8 cellular contexts compared by ENCODE assay signal in genomic region chr17:83205387-83206035, GRCh38.
DNase-seq lines count a peak whose midpoint lies in the region; ATAC-seq and TF ChIP-seq lines count a peak whose summit lies in the region.
"Not testable (repeated sequence)": the region's sequence is repeated elsewhere in the genome, so short reads cannot be mapped to it uniquely, and the experiment has no call there.

No MANE protein-coding gene starts in this region.

- BruUV-seq in mammary epithelial cell (replicated peaks; lab: Mats Ljungman, UMichigan) = not testable (repeated sequence)

- in situ Hi-C loops in mammary epithelial cell (cut with MboI; ENCODE audit: low sequenced_read_pairs in 2 of 2) = not testable (repeated sequence)

- no CpG with 5 or more reads among the region's 50 CpGs for WGBS in mammary epithelial cell (ENCODE audit: low coverage, missing lambda C conversion rate)

- peak; percentile 6 to 31 for TF ChIP-seq CTCF in mammary epithelial cell (conservative IDR thresholded peaks at IDR 0.05 in 1 of 2, IDR thresholded peaks at IDR 0.05 in 1 of 2; ENCODE audit: extremely low read depth in 1 of 2, insufficient read depth in 1 of 2, low read depth in 1 of 2, low read length in 2 of 2)
- TF ChIP-seq CTCF in left ventricle myocardium inferior (IDR thresholded peaks at IDR 0.05; ENCODE audit: borderline replicate concordance) = peak; percentile 73
- TF ChIP-seq CTCF in neutrophil (IDR thresholded peaks at IDR 0.05) = peak; percentile 94

- H3K4me3 ChIP-seq in CD8-positive, alpha-beta memory T cell (ENCODE audit: low read length); Karpas-422 (ENCODE audit: low read length); mammary epithelial cell (replicated peaks in 1 of 3; ENCODE audit: insufficient read depth in 1 of 3, low read depth in 2 of 3, low read length in 3 of 3); left ventricle myocardium inferior; neutrophil (ENCODE audit: low read depth in 1 of 2, low read length in 1 of 2): not testable (repeated sequence)

- ATAC-seq in stimulated activated effector memory CD8-positive, alpha-beta T cell treated with anti-CD3 and anti-CD28 coated beads, Interleukin-12 subunit alpha, Interleukin-12 subunit beta, amount 100 ng/mL, for 72 hours = not testable (repeated sequence)

- H3K27me3 Mint-ChIP-seq in CD8-positive, alpha-beta memory T cell = not testable (repeated sequence)

- H3K4me3 Mint-ChIP-seq in CD8-positive, alpha-beta memory T cell = peak overlapping the region in 2 of 7 donors; percentile 4 to 20
- not testable (repeated sequence) for H3K4me3 Mint-ChIP-seq in stimulated activated effector memory CD8-positive, alpha-beta T cell treated with anti-CD3 and anti-CD28 coated beads, Interleukin-12 subunit alpha, Interleukin-12 subunit beta, amount 100 ng/mL, for 72 hours

- H3K4me1 ChIP-seq in CD8-positive, alpha-beta memory T cell (ENCODE audit: insufficient read depth, low read length) = peaks cover 13% of the 10 kb centered on the region
- H3K4me1 ChIP-seq in Karpas-422 (ENCODE audit: low read length); mammary epithelial cell (ENCODE audit: insufficient read depth, low read length): not testable (repeated sequence)
- H3K4me1 ChIP-seq in left ventricle myocardium inferior = peaks cover 36% of the 10 kb centered on the region
- peaks cover 38 to 39% of the 10 kb centered on the region in 2 experiments for H3K4me1 ChIP-seq in neutrophil (ENCODE audit: control insufficient read depth in 1 of 2, insufficient read depth in 1 of 2, low read depth in 1 of 2, low read length in 1 of 2)

- DNase-seq in CD8-positive, alpha-beta memory T cell = peak; percentile 55 to 81 (median 73)
- DNase-seq in Karpas-422 (peak; percentile 78), SKM-1 treated with dmso at 0.1 percent for 144 hours (lab: John Stamatoyannopoulos, UW; ENCODE audit: unreplicated experiment) (peak; percentile 26), activated T-cell treated with anti-CD3 and anti-CD28 coated beads for 24 hours (ENCODE audit: low read depth) (peak; percentile 50), left ventricle myocardium inferior (peak; percentile 54)
- not testable (repeated sequence) for DNase-seq in mammary epithelial cell
- peak; percentile 83 to 92 for DNase-seq in stimulated activated effector memory CD8-positive, alpha-beta T cell treated with anti-CD3 and anti-CD28 coated beads, Interleukin-12 subunit alpha, Interleukin-12 subunit beta, amount 100 ng/mL, for 72 hours (ENCODE audit: low spot score in 2 of 2)

- not testable (repeated sequence) for H3K9me3 Mint-ChIP-seq in CD8-positive, alpha-beta memory T cell; stimulated activated effector memory CD8-positive, alpha-beta T cell treated with anti-CD3 and anti-CD28 coated beads, Interleukin-12 subunit alpha, Interleukin-12 subunit beta, amount 100 ng/mL, for 72 hours

- not testable (repeated sequence) for H3K27ac ChIP-seq in CD8-positive, alpha-beta memory T cell (ENCODE audit: low read depth, low read length); Karpas-422 (ENCODE audit: low read length); mammary epithelial cell (ENCODE audit: insufficient read depth, low read depth, low read length); left ventricle myocardium inferior (replicated peaks)
- peak overlapping the region; percentile 6 for H3K27ac ChIP-seq in neutrophil

- not testable (repeated sequence) for H4K20me1 ChIP-seq in Karpas-422 (ENCODE audit: insufficient read depth, low read depth, low read length); mammary epithelial cell (ENCODE audit: insufficient read depth, low read length)

- H3K36me3 Mint-ChIP-seq in CD8-positive, alpha-beta memory T cell; stimulated activated effector memory CD8-positive, alpha-beta T cell treated with anti-CD3 and anti-CD28 coated beads, Interleukin-12 subunit alpha, Interleukin-12 subunit beta, amount 100 ng/mL, for 72 hours: not testable (repeated sequence)

- dilution Hi-C loops in mammary epithelial cell (cut with HindIII; ENCODE audit: low sequenced_read_pairs) = not testable (repeated sequence)

- H3K9me2 ChIP-seq in Karpas-422 (replicated peaks; ENCODE audit: insufficient read depth, low read length) = not testable (repeated sequence)

- CTCF ChIA-PET in CD8-positive, alpha-beta memory T cell (lab: Charles Lee); mammary epithelial cell (lab: Charles Lee; ENCODE audit: low non-redundant PET): not testable (repeated sequence)

- not testable (repeated sequence) for H3K9ac ChIP-seq in Karpas-422 (ENCODE audit: low read length); mammary epithelial cell (ENCODE audit: insufficient read depth, low read length)

- H3K79me2 ChIP-seq in Karpas-422 (ENCODE audit: low read length); mammary epithelial cell (ENCODE audit: insufficient read depth, low read length): not testable (repeated sequence)

- H3K4me1 Mint-ChIP-seq in CD8-positive, alpha-beta memory T cell = peaks cover 13 to 31% (median 23%) of the 10 kb centered on the region in 3 donors
- H3K4me1 Mint-ChIP-seq in stimulated activated effector memory CD8-positive, alpha-beta T cell treated with anti-CD3 and anti-CD28 coated beads, Interleukin-12 subunit alpha, Interleukin-12 subunit beta, amount 100 ng/mL, for 72 hours = peaks cover 51% of the 10 kb centered on the region

- not testable (repeated sequence) for H3K9me3 ChIP-seq in CD8-positive, alpha-beta memory T cell (ENCODE audit: low read length); Karpas-422 (ENCODE audit: low read length); mammary epithelial cell (replicated peaks; ENCODE audit: insufficient read depth, low read length); left ventricle myocardium inferior (replicated peaks); neutrophil

- not testable (repeated sequence) for H3K36me3 ChIP-seq in CD8-positive, alpha-beta memory T cell (ENCODE audit: insufficient read depth, low read length); Karpas-422 (ENCODE audit: insufficient read depth, low read length); mammary epithelial cell (ENCODE audit: insufficient read depth, low read length); left ventricle myocardium inferior; neutrophil

- not testable (repeated sequence) for H3K27me3 ChIP-seq in CD8-positive, alpha-beta memory T cell (ENCODE audit: insufficient read depth, low read length, poor library complexity, severe bottlenecking); Karpas-422 (ENCODE audit: low read length); mammary epithelial cell (ENCODE audit: insufficient read depth, low read length); left ventricle myocardium inferior (ENCODE audit: low read depth); neutrophil

- H3K4me2 ChIP-seq in Karpas-422 (ENCODE audit: low read depth, low read length, poor library complexity, severe bottlenecking); mammary epithelial cell (ENCODE audit: insufficient read depth, low read depth, low read length): not testable (repeated sequence)

- intact Hi-C loops in mammary epithelial cell (cut with micrococcal nuclease); left ventricle myocardium inferior (cut with micrococcal nuclease): not testable (repeated sequence)

- H3K27ac Mint-ChIP-seq in CD8-positive, alpha-beta memory T cell = peak overlapping the region in 5 of 8 donors; percentile 36 to 90 (median 45)
- peak overlapping the region; percentile 21 for H3K27ac Mint-ChIP-seq in stimulated activated effector memory CD8-positive, alpha-beta T cell treated with anti-CD3 and anti-CD28 coated beads, Interleukin-12 subunit alpha, Interleukin-12 subunit beta, amount 100 ng/mL, for 72 hours

- not testable (repeated sequence) for H2AFZ ChIP-seq in Karpas-422 (ENCODE audit: low read length); mammary epithelial cell (ENCODE audit: low read depth, low read length)

- POLR2A ChIA-PET in CD8-positive, alpha-beta memory T cell (lab: Charles Lee) = not testable (repeated sequence)

Comparison
In these comparisons a context has a peak if more than half of its experiments do, and no peak if none do; other contexts are left out.
1. CTCF ChIP-seq: peak in every context shown above with its lines; median percentile 94 in neutrophil; 73 in left ventricle myocardium inferior; 18 in mammary epithelial cell.